Comparison of ENCODE assay signal across 2 cellular contexts in genomic region chr16:86662740-86663139, GRCh38.
TF ChIP-seq lines count a peak whose summit lies in the region.

No MANE protein-coding gene starts in this region.

TF ChIP-seq in A549, 52 proteins besides CTCF, POLR2A, EP300 and RAD21:
- TF ChIP-seq CEBPB (IDR thresholded peaks at IDR 0.05) (no peak), MYC (IDR thresholded peaks at IDR 0.05; ENCODE audit: borderline replicate concordance, low read length) (no peak), NFE2L2 (conservative IDR thresholded peaks at IDR 0.05; ENCODE audit: low read length) (no peak), BCL3 (IDR thresholded peaks at IDR 0.05) (no peak), BHLHE40 (IDR thresholded peaks at IDR 0.05; ENCODE audit: low read depth, low read length) (no peak), NPAS2 (CRISPR knock-in tag; IDR thresholded peaks at IDR 0.05; ENCODE audit: borderline replicate concordance) (no peak), MAX (IDR thresholded peaks at IDR 0.05) (no peak), MAFK (IDR thresholded peaks at IDR 0.05; ENCODE audit: partially characterized antibody) (no peak), SMC3 (IDR thresholded peaks at IDR 0.05) (no peak), PHF8 (IDR thresholded peaks at IDR 0.05; ENCODE audit: borderline replicate concordance, low read depth) (no peak), EHMT2 (IDR thresholded peaks at IDR 0.05; ENCODE audit: low read depth) (no peak), EHF (CRISPR knock-in tag; IDR thresholded peaks at IDR 0.05) (no peak), USF2 (IDR thresholded peaks at IDR 0.05) (no peak), ZC3H11A (IDR thresholded peaks at IDR 0.05) (no peak), JUNB (IDR thresholded peaks at IDR 0.05) (no peak), HDAC2 (IDR thresholded peaks at IDR 0.05) (no peak), KDM1A (IDR thresholded peaks at IDR 0.05; ENCODE audit: low read depth) (no peak), ATOH8 (CRISPR knock-in tag; IDR thresholded peaks at IDR 0.05; ENCODE audit: low read depth) (no peak), CBX2 (IDR thresholded peaks at IDR 0.05; ENCODE audit: borderline replicate concordance, low read depth) (no peak)
TF ChIP-seq in A549: peak in this region for 0.

TF ChIP-seq in HCT116, 20 proteins besides CTCF, POLR2A, EP300 and RAD21:
- TF ChIP-seq SIN3A (IDR thresholded peaks at IDR 0.05; ENCODE audit: low read depth) (no peak), EZH2 (IDR thresholded peaks at IDR 0.05) (no peak), ZFX (IDR thresholded peaks at IDR 0.05) (no peak), EZH2phosphoT487 (IDR thresholded peaks at IDR 0.05; ENCODE audit: borderline replicate concordance) (no peak), ELF1 (IDR thresholded peaks at IDR 0.05; ENCODE audit: borderline replicate concordance, low read depth) (no peak), POLR2AphosphoS5 (IDR thresholded peaks at IDR 0.05; ENCODE audit: low read depth, low read length) (no peak), TCF7L2 (IDR thresholded peaks at IDR 0.05; ENCODE audit: borderline replicate concordance, extremely low read depth, insufficient read depth, insufficient read length) (no peak), SRF (IDR thresholded peaks at IDR 0.05; ENCODE audit: low read depth) (no peak), EGR1 (IDR thresholded peaks at IDR 0.05; ENCODE audit: low read depth) (no peak), YY1 (IDR thresholded peaks at IDR 0.05; ENCODE audit: extremely low read depth, insufficient replicate concordance, low read depth, low read length) (no peak), ZNF274 (IDR thresholded peaks at IDR 0.05; ENCODE audit: low read depth, low read length) (no peak), ATF3 (IDR thresholded peaks at IDR 0.05) (no peak), JUND (IDR thresholded peaks at IDR 0.05) (no peak), MAX (IDR thresholded peaks at IDR 0.05) (no peak), SP1 (IDR thresholded peaks at IDR 0.05; ENCODE audit: low read depth) (no peak), CEBPB (IDR thresholded peaks at IDR 0.05; ENCODE audit: low read depth) (no peak), FOSL1 (IDR thresholded peaks at IDR 0.05; ENCODE audit: low read depth) (no peak), ZBTB33 (IDR thresholded peaks at IDR 0.05; ENCODE audit: extremely low read depth, insufficient replicate concordance, low read length) (no peak), CBX3 (IDR thresholded peaks at IDR 0.05; ENCODE audit: low read depth) (no peak)
